8 cellular contexts compared by ENCODE assay signal in the genomic region with DNA sequence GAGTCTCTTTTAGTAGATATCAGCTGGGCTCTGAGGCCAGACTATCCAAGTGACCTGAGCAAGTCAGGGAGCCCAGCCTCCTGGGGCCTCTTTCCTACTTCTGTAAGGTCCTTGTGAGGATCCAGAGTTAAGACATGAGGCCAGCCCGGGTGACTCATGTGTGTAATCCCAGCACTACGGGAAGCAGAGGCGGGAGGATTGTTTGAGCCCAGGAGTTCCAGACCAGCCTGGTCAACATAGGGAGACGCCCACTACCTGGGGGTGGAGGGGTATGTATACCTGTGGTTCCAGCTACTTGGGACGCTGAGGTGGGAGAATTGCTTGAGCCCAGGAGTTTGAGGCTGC. TPM values are rescaled to one million over a fixed set of nuclear protein-coding genes. Genes with fewer than 3 reads are reported as not detected.
DNase-seq lines count a peak whose midpoint lies in the region; ATAC-seq and TF ChIP-seq lines count a peak whose summit lies in the region.

No MANE protein-coding gene starts in this region.

- no peak for TF ChIP-seq CTCF in AG09309 (IDR thresholded peaks at IDR 0.05; ENCODE audit: control insufficient read depth, insufficient read depth, low read depth, low read length, missing control alignments)
- TF ChIP-seq CTCF in endothelial cell (IDR thresholded peaks at IDR 0.05; ENCODE audit: unreplicated experiment): no peak

- H3K27me3 ChIP-seq in MG63: no peaks in the 10 kb centered on the region

- no peak overlapping the region for H3K4me3 Mint-ChIP-seq in endothelial cell (ENCODE audit: unreplicated experiment)
- peak overlapping the region in 9 of 10 donors; percentile 32 to 85 (median 79) for H3K4me3 Mint-ChIP-seq in naive thymus-derived CD8-positive, alpha-beta T cell

- peaks cover 1% of the 10 kb centered on the region for H3K27me3 Mint-ChIP-seq in endothelial cell (ENCODE audit: unreplicated experiment)
- peaks cover 5 to 19% (median 7%) of the 10 kb centered on the region in 5 donors for H3K27me3 Mint-ChIP-seq in naive thymus-derived CD8-positive, alpha-beta T cell

- H3K36me3 ChIP-seq in MG63: no peaks in the 10 kb centered on the region

- H3K27ac Mint-ChIP-seq in endothelial cell (ENCODE audit: unreplicated experiment): peak overlapping the region; percentile 30
- no peak overlapping the region for H3K27ac Mint-ChIP-seq in naive thymus-derived CD8-positive, alpha-beta T cell

- no peaks in the 10 kb centered on the region for H3K36me3 Mint-ChIP-seq in endothelial cell (ENCODE audit: low read depth, unreplicated experiment)
- peaks cover 0 to 6% (median 0%) of the 10 kb centered on the region in 3 donors for H3K36me3 Mint-ChIP-seq in naive thymus-derived CD8-positive, alpha-beta T cell

- no peak overlapping the region for H3K4me3 ChIP-seq in AG09309 (ENCODE audit: control insufficient read depth, low read depth, low read length)
- H3K4me3 ChIP-seq in MG63: no peak overlapping the region

- POLR2A ChIA-PET in naive thymus-derived CD8-positive, alpha-beta T cell (lab: Charles Lee): interaction anchor here (0.7 to 1.4 kb wide), 2 partner anchors 90 to 104 kb away, joined by 3 to 5 read pairs; partner anchors contain the start of gene CDC42EP2

- peaks cover 37% of the 10 kb centered on the region for H3K4me1 Mint-ChIP-seq in endothelial cell (ENCODE audit: unreplicated experiment)
- H3K4me1 Mint-ChIP-seq in naive thymus-derived CD8-positive, alpha-beta T cell: peaks cover 7 to 15% (median 12%) of the 10 kb centered on the region in 4 donors

- no peaks in the 10 kb centered on the region for H3K9me3 Mint-ChIP-seq in endothelial cell (ENCODE audit: unreplicated experiment)
- H3K9me3 Mint-ChIP-seq in naive thymus-derived CD8-positive, alpha-beta T cell: no peaks in the 10 kb centered on the region

- DNase-seq in AG09309 (ENCODE audit: low read depth) (peak; percentile 39), MG63 (peak; percentile 77), endothelial cell (ENCODE audit: low spot score) (no peak), UCSD-AML1 (lab: John Stamatoyannopoulos, UW; ENCODE audit: unreplicated experiment) (no peak), pons (ENCODE audit: low spot score) (no peak), NCI-H1930 (lab: John Stamatoyannopoulos, UW) (no peak)
- no peak for DNase-seq in naive thymus-derived CD8-positive, alpha-beta T cell
- no peak for DNase-seq in stimulated activated CD8-positive, alpha-beta memory T cell treated with anti-CD3 and anti-CD28 coated beads, Interleukin-4, amount 100 ng/mL, for 48 hours

- H3K9me3 ChIP-seq in MG63: no peaks in the 10 kb centered on the region

- ATAC-seq in naive thymus-derived CD8-positive, alpha-beta T cell: no peak

RNA-seq across cellular contexts. Expression of gene POLA2, which starts 36.9 kb away (rescaled TPM):
- total RNA-seq in MG63 (2014; rRNA removed; shearing (Covaris generic); ENCODE audit: low replicate concordance): 4.6 and 8.9 TPM in 2 replicates
- 17.9 TPM for total RNA-seq in endothelial cell (ENCODE audit: unreplicated experiment)
- total RNA-seq in naive thymus-derived CD8-positive, alpha-beta T cell: 10 to 100 TPM; 24.5 to 24.7 TPM
- 10 to 100 TPM in 2 of 3 donors, 1 to 10 TPM in 1; 9.7 to 13.5 (median 10.9) TPM for polyA plus RNA-seq in naive thymus-derived CD8-positive, alpha-beta T cell

RNA-seq across cellular contexts. Expression of gene CAPN1, which starts 43.2 kb away (rescaled TPM):
- 99.3 and 167 TPM in 2 replicates for total RNA-seq in MG63 (2014; rRNA removed; shearing (Covaris generic); ENCODE audit: low replicate concordance)
- total RNA-seq in endothelial cell (ENCODE audit: unreplicated experiment): 148 TPM
- 100 to 1,000 TPM in 1 of 2 experiments, 10 to 100 TPM in 1; 99.5 to 106 TPM for total RNA-seq in naive thymus-derived CD8-positive, alpha-beta T cell
- polyA plus RNA-seq in naive thymus-derived CD8-positive, alpha-beta T cell: 10 to 100 TPM; 75.6 to 79.2 (median 78.9) TPM

RNA-seq across cellular contexts. Expression of gene SPDYC, which starts 54.9 kb away (rescaled TPM):
- total RNA-seq in MG63 (2014; rRNA removed; shearing (Covaris generic); ENCODE audit: low replicate concordance): not detected in 2 replicates
- not detected for total RNA-seq in endothelial cell (ENCODE audit: unreplicated experiment)
- total RNA-seq in naive thymus-derived CD8-positive, alpha-beta T cell: not detected
- not detected for polyA plus RNA-seq in naive thymus-derived CD8-positive, alpha-beta T cell

Comparison
In these comparisons a context has a peak if more than half of its experiments do, and no peak if none do; other contexts are left out.
1. DNase-seq: peak in AG09309 (single experiment) and MG63 (single experiment); none in endothelial cell (single experiment), naive thymus-derived CD8-positive, alpha-beta T cell (0 of 10), UCSD-AML1 (single experiment), pons (single experiment), NCI-H1930 (0 of 2) and stimulated activated CD8-positive, alpha-beta memory T cell treated with anti-CD3 and anti-CD28 coated beads, Interleukin-4, amount 100 ng/mL, for 48 hours (single experiment).